25 cellular contexts compared by ENCODE assay signal in the genomic region with DNA sequence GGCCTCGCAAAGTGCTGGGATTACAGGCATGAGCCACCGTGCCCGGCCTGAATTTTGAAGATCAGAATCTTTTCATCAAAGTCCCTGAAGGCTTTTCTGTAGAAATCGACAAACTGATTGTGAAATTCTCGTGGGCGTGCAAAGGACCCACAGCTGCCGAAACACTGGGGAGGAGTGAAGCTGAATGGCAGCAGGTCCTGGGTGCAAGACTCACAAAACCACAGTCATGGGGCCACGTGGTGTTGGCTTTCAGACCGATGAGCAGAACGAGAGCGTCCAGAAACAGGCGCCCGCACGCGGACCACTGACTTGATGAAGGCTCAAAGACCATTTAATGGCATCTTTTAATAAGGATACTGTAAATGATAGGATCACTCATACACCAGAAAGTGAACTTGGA. TPM values are rescaled to one million over a fixed set of nuclear protein-coding genes. Genes with fewer than 3 reads are reported as not detected.
A peak's percentile ranks its signal among the peaks of the same experiment; 100 is the strongest.
DNase-seq lines count a peak whose midpoint lies in the region; ATAC-seq, FAIRE-seq and TF ChIP-seq lines count a peak whose summit lies in the region.
"Had no signal": no experiment of that assay in that cellular context is flagged by ENCODE, and none has a peak within 500 bp of the region (broad histone marks: within the 10 kb centered on the region; RNA-seq: fewer than 3 reads in every experiment).

No MANE protein-coding gene starts in this region.

- H3K4me3 ChIP-seq in NB4 (ENCODE audit: low read depth, low read length) (no peak overlapping the region), kidney (ENCODE audit: low read length in 2 of 2) (no peak overlapping the region), sigmoid colon (no peak overlapping the region)
- H3K4me3 ChIP-seq: GM23248 had no signal

- no peak overlapping the region for H3K27ac Mint-ChIP-seq in activated T-cell treated with anti-CD3 and anti-CD28 coated beads, Interleukin-2, amount 50 U/mL, for 72 hours
- H3K27ac Mint-ChIP-seq in T-cell, result no peak overlapping the region
- H3K27ac Mint-ChIP-seq: CD8-positive, alpha-beta T cell had no signal

- H3K9ac ChIP-seq in kidney (ENCODE audit: low read length in 2 of 2), result no peak overlapping the region
- H3K9ac ChIP-seq: GM23248 had no signal

- H3K36me3 ChIP-seq in kidney (ENCODE audit: control insufficient read depth in 1 of 2, insufficient read depth in 2 of 2, low read length in 2 of 2), result peaks cover 3 to 19% of the 10 kb centered on the region in 2 donors
- peaks cover 10 to 62% (median 26%) of the 10 kb centered on the region in 4 donors for H3K36me3 ChIP-seq in sigmoid colon

- no peaks in the 10 kb centered on the region for H3K4me1 ChIP-seq in kidney (ENCODE audit: control insufficient read depth in 1 of 2, insufficient read depth in 1 of 2, low read depth in 1 of 2, low read length in 2 of 2)
- H3K4me1 ChIP-seq in sigmoid colon, result no peaks in the 10 kb centered on the region

- no peak for ATAC-seq in activated T-cell treated with anti-CD3 and anti-CD28 coated beads, Interleukin-2, amount 50 U/mL, for 72 hours (replicated peaks in 1 of 2)
- no peak for ATAC-seq in T-cell (replicated peaks in 1 of 4)
- ATAC-seq: CD8-positive, alpha-beta T cell had no signal

- DNase-seq in activated T-cell treated with anti-CD3 and anti-CD28 coated beads for 48 hours (ENCODE audit: low read depth) (peak; percentile 10), NB4 (ENCODE audit: low read depth) (peak; percentile 58), kidney (peak; percentile 39), sigmoid colon (peak; percentile 43), head of caudate nucleus (no peak), NCI-H510A (lab: John Stamatoyannopoulos, UW) (no peak), T-cell (no peak)
- DNase-seq in activated T-cell treated with anti-CD3 and anti-CD28 coated beads, Interleukin-2, amount 50 U/mL, for 72 hours, result no peak
- DNase-seq: 8988T; C1 segment of cervical spinal cord; CD8-positive, alpha-beta T cell; GM23248; H9; Kasumi-1; NCI-H1092 treated with DMSO at 0.1 percent for 48 hours; NCI-H146; NCI-H2029; NCI-H2227 treated with DMSO at 0.1 percent for 48 hours; NCI-H510A treated with DMSO at 0.1 percent for 48 hours; NCI-H774; NK-92 treated with Interleukin-12 subunit alpha and Interleukin-12 subunit beta, amount 100 ng/mL, for 24 hours; SIG-M5 had no signal

- no peaks in the 10 kb centered on the region for H3K27me3 Mint-ChIP-seq in activated T-cell treated with anti-CD3 and anti-CD28 coated beads, Interleukin-2, amount 50 U/mL, for 72 hours (ENCODE audit: low read depth)
- H3K27me3 Mint-ChIP-seq in T-cell, result no peaks in the 10 kb centered on the region

- H3K27ac ChIP-seq in kidney (ENCODE audit: low read depth in 2 of 2, low read length in 2 of 2) (no peak overlapping the region), sigmoid colon (no peak overlapping the region)
- H3K27ac ChIP-seq: GM23248, RWPE1 had no signal

- no peaks in the 10 kb centered on the region for H3K4me1 Mint-ChIP-seq in activated T-cell treated with anti-CD3 and anti-CD28 coated beads, Interleukin-2, amount 50 U/mL, for 72 hours (ENCODE audit: low read depth)
- H3K4me1 Mint-ChIP-seq in T-cell, result no peaks in the 10 kb centered on the region
- H3K4me1 Mint-ChIP-seq: H9 had no signal

- H3K4me3 Mint-ChIP-seq in activated T-cell treated with anti-CD3 and anti-CD28 coated beads, Interleukin-2, amount 50 U/mL, for 72 hours, result no peak overlapping the region
- no peak overlapping the region for H3K4me3 Mint-ChIP-seq in T-cell
- H3K4me3 Mint-ChIP-seq: CD8-positive, alpha-beta T cell; H9 had no signal

- no peaks in the 10 kb centered on the region for H3K9me3 Mint-ChIP-seq in activated T-cell treated with anti-CD3 and anti-CD28 coated beads, Interleukin-2, amount 50 U/mL, for 72 hours
- no peaks in the 10 kb centered on the region for H3K9me3 Mint-ChIP-seq in T-cell
- H3K9me3 Mint-ChIP-seq: CD8-positive, alpha-beta T cell; H9 had no signal

- TF ChIP-seq POLR2A in NB4 (IDR thresholded peaks at IDR 0.05; ENCODE audit: extremely low read depth, insufficient read length), result no peak
- TF ChIP-seq POLR2A in sigmoid colon (IDR thresholded peaks at IDR 0.05), result no peak

- H3K27me3 ChIP-seq in sigmoid colon, result no peaks in the 10 kb centered on the region

- TF ChIP-seq CTCF in NB4 (IDR thresholded peaks at IDR 0.05; ENCODE audit: low read depth, low read length) (no peak), kidney (IDR thresholded peaks at IDR 0.05; ENCODE audit: borderline replicate concordance, extremely low read depth, insufficient read depth) (no peak), sigmoid colon (IDR thresholded peaks at IDR 0.05) (no peak)

- peaks cover 0 to 6% of the 10 kb centered on the region in 2 donors for H3K36me3 Mint-ChIP-seq in activated T-cell treated with anti-CD3 and anti-CD28 coated beads, Interleukin-2, amount 50 U/mL, for 72 hours (ENCODE audit: insufficient read depth in 2 of 2)
- H3K36me3 Mint-ChIP-seq in T-cell, result peaks cover 45% of the 10 kb centered on the region

- no peak for TF ChIP-seq EP300 in sigmoid colon (IDR thresholded peaks at IDR 0.05)

- WGBS in sigmoid colon, 2 donors, result 89 to 97% methylated on average over 15 of the region's 15 CpGs

- intact Hi-C loops in kidney (cut with DNase I) (no loop called here), sigmoid colon (cut with DNase I) (no loop called here), head of caudate nucleus (cut with DNase I) (loop anchor here (2.0 kb wide), 1 partner anchor 15 kb away; no protein-coding TSS in a partner anchor)

- no peak for FAIRE-seq in kidney (lab: Jason Lieb, UNC)
- FAIRE-seq: G401.6, GM12892 had no signal

- H3K9me3 ChIP-seq in kidney (ENCODE audit: control insufficient read depth in 1 of 2, low read length in 2 of 2), result no peaks in the 10 kb centered on the region
- H3K9me3 ChIP-seq in sigmoid colon, result no peaks in the 10 kb centered on the region

- POLR2A ChIA-PET in T-cell (lab: Charles Lee), result no interaction called here

- CTCF ChIA-PET in T-cell (lab: Charles Lee), result no interaction called here

RNA-seq across cellular contexts. Expression of gene PRKAR1B, which starts 24.7 kb away (rescaled TPM):
- total RNA-seq in activated T-cell treated with anti-CD3 and anti-CD28 coated beads, Interleukin-2, amount 50 U/mL, for 72 hours, result 10 to 100 TPM; 33.6 to 43.5 TPM
- total RNA-seq in kidney (15.9 TPM), sigmoid colon (10 to 100 TPM in 3 of 4 donors, 1 to 10 TPM in 1; 9.7 to 26.6 (median 10.9) TPM), T-cell (10 to 100 TPM; 20.7 to 35.4 (median 24.4) TPM)
- polyA plus RNA-seq in kidney (ENCODE audit: insufficient read depth, low read depth, low replicate concordance) (21.4 TPM), sigmoid colon (10 to 100 TPM in 2 of 3 donors, 1 to 10 TPM in 1; 9.5 to 20.4 (median 12.6) TPM)

RNA-seq across cellular contexts. Expression of gene DNAAF5, which starts 25.3 kb away (rescaled TPM):
- total RNA-seq in activated T-cell treated with anti-CD3 and anti-CD28 coated beads, Interleukin-2, amount 50 U/mL, for 72 hours, result 10 to 100 TPM; 12.0 to 15.9 TPM
- total RNA-seq in kidney (29.7 TPM), sigmoid colon (10 to 100 TPM; 13.2 to 25.4 (median 16.0) TPM), T-cell (10 to 100 TPM; 12.8 to 21.4 (median 17.1) TPM)
- polyA plus RNA-seq in kidney (ENCODE audit: insufficient read depth, low read depth, low replicate concordance) (11.6 TPM), sigmoid colon (10 to 100 TPM in 1 of 3 donors, 1 to 10 TPM in 2; 7.8 to 23.4 (median 9.7) TPM)

Comparison
In these comparisons a context has a peak if more than half of its experiments do, and no peak if none do; other contexts are left out.
1. DNase-seq: peak in activated T-cell treated with anti-CD3 and anti-CD28 coated beads for 48 hours (single experiment), NB4 (single experiment), kidney (single experiment) and sigmoid colon (single experiment); none in activated T-cell treated with anti-CD3 and anti-CD28 coated beads, Interleukin-2, amount 50 U/mL, for 72 hours (0 of 2), head of caudate nucleus (0 of 42), NCI-H510A (single experiment) and T-cell (0 of 34).